In the genomic region with DNA sequence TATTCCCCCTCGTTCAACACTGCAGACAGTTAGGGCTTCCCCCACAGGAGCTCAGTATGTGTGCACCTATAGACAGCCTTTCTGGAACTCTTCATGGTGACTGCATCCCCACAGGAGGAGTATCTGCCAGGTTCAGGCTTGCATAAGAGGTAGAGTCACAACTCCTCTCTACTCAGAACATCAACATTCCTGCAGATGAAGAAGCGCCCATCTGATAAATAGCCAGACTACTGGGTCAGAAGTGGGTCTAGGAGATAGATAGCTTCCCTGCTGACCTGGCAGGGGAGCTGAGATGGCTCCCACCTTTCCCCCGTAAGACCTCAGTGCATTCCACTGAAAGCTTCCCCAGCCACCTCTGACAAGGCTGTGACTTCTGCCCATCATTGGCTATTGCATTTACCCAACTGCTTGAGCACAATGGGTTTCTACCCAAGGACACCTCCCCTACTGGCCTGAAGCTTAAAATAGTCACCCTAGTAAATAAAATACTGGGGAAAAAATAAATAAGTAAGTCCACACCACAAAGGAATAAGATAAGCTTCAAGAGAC, we compare ENCODE assay signal across 19 cellular contexts.
DNase-seq lines count a peak whose midpoint lies in the region; ATAC-seq, FAIRE-seq and TF ChIP-seq lines count a peak whose summit lies in the region.
"Had no signal": no experiment of that assay in that cellular context is flagged by ENCODE, and none has a peak within 500 bp of the region (broad histone marks: within the 10 kb centered on the region; RNA-seq: fewer than 3 reads in every experiment).

No MANE protein-coding gene starts in this region.

- TF ChIP-seq POLR2A in HepG2 (IDR thresholded peaks at IDR 0.05; ENCODE audit: insufficient read depth in 1 of 2, low read depth in 2 of 2, low read length in 2 of 2) = no peak
- TF ChIP-seq POLR2A in right lobe of liver (IDR thresholded peaks at IDR 0.05) = no peak
- TF ChIP-seq POLR2A in suprapubic skin (IDR thresholded peaks at IDR 0.05) = no peak

- H3K4me2 ChIP-seq in HepG2 (ENCODE audit: low read depth, low read length) = no peak overlapping the region
- H3K4me2 ChIP-seq: GM23338 had no signal

- no peak overlapping the region for H3K4me3 ChIP-seq in HepG2 (replicated peaks in 1 of 3; ENCODE audit: insufficient read depth in 1 of 3, low read depth in 2 of 3, low read length in 3 of 3)
- H3K4me3 ChIP-seq in right lobe of liver = no peak overlapping the region
- H3K4me3 ChIP-seq in endodermal cell (ENCODE audit: low read length) = no peak overlapping the region
- H3K4me3 ChIP-seq in suprapubic skin = no peak overlapping the region
- H3K4me3 ChIP-seq: GM23338, HAP-1 had no signal

- no peak for FAIRE-seq in HepG2 (lab: Jason Lieb, UNC)
- FAIRE-seq: D721Med had no signal

- H3K27me3 ChIP-seq in HepG2 (ENCODE audit: control insufficient read depth in 1 of 2, insufficient read depth in 2 of 2, low read length in 2 of 2) (no peaks in the 10 kb centered on the region), right lobe of liver (no peaks in the 10 kb centered on the region), endodermal cell (ENCODE audit: control insufficient read depth, insufficient read depth, low read length, poor library complexity, severe bottlenecking) (no peaks in the 10 kb centered on the region), suprapubic skin (no peaks in the 10 kb centered on the region)

- TF ChIP-seq EP300 in HepG2 (IDR thresholded peaks at IDR 0.05; ENCODE audit: low read depth in 2 of 2, low read length in 2 of 2) = no peak
- TF ChIP-seq EP300 in HepG2 (CRISPR knock-in tag; IDR thresholded peaks at IDR 0.05; ENCODE audit: borderline replicate concordance) = no peak
- no peak for TF ChIP-seq EP300 in suprapubic skin (IDR thresholded peaks at IDR 0.05)

- no peak for ATAC-seq in HepG2
- ATAC-seq in right lobe of liver = no peak
- ATAC-seq in T-helper 17 cell = no peak
- ATAC-seq in sciatic nerve = peak; percentile 20

- CTCF ChIA-PET in HepG2 (lab: Yijun Ruan, JAX; ENCODE audit: low intra/inter-chr PET ratio, low total read pairs) = no interaction called here

- H3K9ac ChIP-seq in HepG2 (ENCODE audit: insufficient read depth, low read depth, low read length) (no peak overlapping the region), endodermal cell (ENCODE audit: extremely low read depth, low read length, poor library complexity, severe bottlenecking) (no peak overlapping the region)

- no peak overlapping the region for H3K4me3 Mint-ChIP-seq in T-helper 17 cell
- H3K4me3 Mint-ChIP-seq in endodermal cell = no peak overlapping the region
- H3K4me3 Mint-ChIP-seq: CD14-positive monocyte; CD8-positive, alpha-beta T cell; GM23338; IgD-negative memory B cell had no signal

- H3K27ac Mint-ChIP-seq in T-helper 17 cell = peak overlapping the region; percentile 70
- peak overlapping the region; percentile 45 for H3K27ac Mint-ChIP-seq in endodermal cell
- H3K27ac Mint-ChIP-seq: CD8-positive, alpha-beta T cell; IgD-negative memory B cell had no signal

- TF ChIP-seq RAD21 in HepG2 (CRISPR knock-in tag; IDR thresholded peaks at IDR 0.05) = no peak

- H3K27me3 Mint-ChIP-seq in T-helper 17 cell (no peaks in the 10 kb centered on the region), endodermal cell (ENCODE audit: insufficient read depth) (no peaks in the 10 kb centered on the region)
- H3K27me3 Mint-ChIP-seq: IgD-negative memory B cell had no signal

- BruUV-seq in HepG2 (replicated peaks; lab: Mats Ljungman, UMichigan) = no TSS peak

- no peaks in the 10 kb centered on the region for H3K36me3 Mint-ChIP-seq in T-helper 17 cell (ENCODE audit: low read depth)
- peaks cover 4% of the 10 kb centered on the region for H3K36me3 Mint-ChIP-seq in endodermal cell (ENCODE audit: low read depth)

- H3K36me3 ChIP-seq in HepG2 (replicated peaks in 1 of 2; ENCODE audit: control insufficient read depth in 1 of 2, insufficient read depth in 2 of 2, low read length in 2 of 2) = peaks cover 0 to 1% of the 10 kb centered on the region in 2 experiments; a peak in 1 of 5 replicates
- H3K36me3 ChIP-seq in right lobe of liver = no peaks in the 10 kb centered on the region
- no peaks in the 10 kb centered on the region for H3K36me3 ChIP-seq in endodermal cell (ENCODE audit: control insufficient read depth, insufficient read depth, low read length)
- H3K36me3 ChIP-seq in suprapubic skin = no peaks in the 10 kb centered on the region
- H3K36me3 ChIP-seq: HAP-1 had no signal

- intact Hi-C loops in HepG2 (cut with micrococcal nuclease; ENCODE audit: unreplicated experiment) = no loop called here
- intact Hi-C loops in right lobe of liver (cut with DNase I) = no loop called here
- intact Hi-C loops in sciatic nerve (cut with DNase I) = no loop called here

- H3K9me3 Mint-ChIP-seq in endodermal cell = no peaks in the 10 kb centered on the region
- H3K9me3 Mint-ChIP-seq: CD14-positive monocyte; CD8-positive, alpha-beta T cell; GM23338 had no signal

- peaks cover 47% of the 10 kb centered on the region for H3K79me2 ChIP-seq in HepG2 (ENCODE audit: insufficient read depth, low read length)

- no peaks in the 10 kb centered on the region for H4K20me1 ChIP-seq in HepG2 (ENCODE audit: insufficient read depth, low read length)

- H2AFZ ChIP-seq in HepG2 (ENCODE audit: low read length) = no peak overlapping the region
- H2AFZ ChIP-seq: GM23338 had no signal

- in situ Hi-C loops in HepG2 (cut with HindIII; ENCODE audit: extremely low pct_ligation_motif_present, low pct_unique_long_range_greater_than_20kb) = loop anchor here (25.0 kb wide), 1 partner anchor 297 kb away; a partner anchor contains a TSS

- no peaks in the 10 kb centered on the region for H3K9me3 ChIP-seq in HepG2 (ENCODE audit: low read length)
- no peaks in the 10 kb centered on the region for H3K9me3 ChIP-seq in right lobe of liver
- H3K9me3 ChIP-seq in T-helper 17 cell (ENCODE audit: control insufficient read depth, low read length, poor library complexity, severe bottlenecking) = no peaks in the 10 kb centered on the region
- no peaks in the 10 kb centered on the region for H3K9me3 ChIP-seq in endodermal cell (ENCODE audit: control insufficient read depth, low read length)
- no peaks in the 10 kb centered on the region for H3K9me3 ChIP-seq in suprapubic skin
- H3K9me3 ChIP-seq: HAP-1 had no signal

- no peak for TF ChIP-seq CTCF in HepG2 (CRISPR knock-in tag; IDR thresholded peaks at IDR 0.05)
- TF ChIP-seq CTCF in right lobe of liver (IDR thresholded peaks at IDR 0.05) = no peak
- TF ChIP-seq CTCF in endodermal cell (conservative IDR thresholded peaks at IDR 0.05) = no peak
- no peak for TF ChIP-seq CTCF in suprapubic skin (IDR thresholded peaks at IDR 0.05)

- POLR2A ChIA-PET in HepG2 (lab: Yijun Ruan, JAX) = no interaction called here

- H3K4me1 ChIP-seq in HepG2 (ENCODE audit: insufficient read depth, low read length) (peaks cover 32% of the 10 kb centered on the region), right lobe of liver (no peaks in the 10 kb centered on the region), endodermal cell (ENCODE audit: control insufficient read depth, insufficient read depth, low read length) (peaks cover 26% of the 10 kb centered on the region), suprapubic skin (peaks cover 22% of the 10 kb centered on the region)
- H3K4me1 ChIP-seq: HAP-1 had no signal

- no peak overlapping the region for H3K27ac ChIP-seq in HepG2 (ENCODE audit: extremely low read length, insufficient read depth, low read length)
- no peak overlapping the region for H3K27ac ChIP-seq in right lobe of liver
- H3K27ac ChIP-seq in endodermal cell (ENCODE audit: low read depth, low read length) = no peak overlapping the region
- H3K27ac ChIP-seq in suprapubic skin = no peak overlapping the region

- 93% methylated on average over 3 of the region's 3 CpGs for WGBS in HepG2 (ENCODE audit: low lambda C conversion rate)
- 100% methylated on average over 1 of the region's 3 CpGs for WGBS in right lobe of liver (ENCODE audit: insufficient coverage, low coverage, low lambda C conversion rate, missing lambda C conversion rate)
- 58 to 59% methylated on average over 2 to 3 of the region's 3 CpGs for WGBS in endodermal cell (ENCODE audit: insufficient coverage in 1 of 2, insufficient read length in 1 of 2), 2 experiments
- 75% methylated on average over 2 of the region's 3 CpGs for WGBS in suprapubic skin

- H3K4me1 Mint-ChIP-seq in T-helper 17 cell = peaks cover 31% of the 10 kb centered on the region
- H3K4me1 Mint-ChIP-seq in endodermal cell = peaks cover 39% of the 10 kb centered on the region

- DNase-seq in HepG2 (ENCODE audit: low spot score) (no peak), right lobe of liver (no peak), T-helper 17 cell (no peak), endodermal cell (peak; percentile 65), sciatic nerve (ENCODE audit: low spot score) (no peak), nucleus accumbens (lab: John Stamatoyannopoulos, UW) (no peak), suprapubic skin (ENCODE audit: low spot score in 2 of 2) (no peak), NCI-H1930 (lab: John Stamatoyannopoulos, UW) (no peak)
- DNase-seq: 8988T; CD8-positive, alpha-beta T cell; COR-L47; DMS153; DND-41; GF-D8 had no signal

TF ChIP-seq in HepG2, 621 proteins besides CTCF, POLR2A, EP300 and RAD21:
- no peak for TF ChIP-seq CC2D1A (CRISPR knock-in tag; IDR thresholded peaks at IDR 0.05)
- TF ChIP-seq RFX5 (IDR thresholded peaks at IDR 0.05; ENCODE audit: low read depth, low read length) = 0 out of 2 replicates have a peak, but pooled peaks have one; percentile 59
